1 cellular context compared by ENCODE assay signal in genomic region chr19:532578-533484, GRCh38.
A peak's percentile ranks its signal among the peaks of the same experiment; 100 is the strongest.
TF ChIP-seq lines count a peak whose summit lies in the region.

No MANE protein-coding gene starts in this region.

TF ChIP-seq in HepG2, 621 proteins besides CTCF, POLR2A, EP300 and RAD21 (continued from another document):
- 0 out of 2 replicates have a peak, but pooled peaks have one; percentile 5 for TF ChIP-seq ZNF609 (CRISPR knock-in tag; IDR thresholded peaks at IDR 0.05; ENCODE audit: borderline replicate concordance)
- TF ChIP-seq GATAD2A (CRISPR knock-in tag; IDR thresholded peaks at IDR 0.05) = 0 out of 2 replicates have a peak, but pooled peaks have one; percentile 44
- TF ChIP-seq ZFP1 (CRISPR knock-in tag; IDR thresholded peaks at IDR 0.05) = no peak
- TF ChIP-seq DBP (CRISPR knock-in tag; IDR thresholded peaks at IDR 0.05; ENCODE audit: not compliant biosample characterization) = no peak
- no peak for TF ChIP-seq SRF (IDR thresholded peaks at IDR 0.05; ENCODE audit: low read depth, low read length)
- peak; percentile 53; the same call in 1 of the 2 replicates for TF ChIP-seq IRF9 (CRISPR knock-in tag; IDR thresholded peaks at IDR 0.05; ENCODE audit: borderline replicate concordance)
- TF ChIP-seq ZNF383 (CRISPR knock-in tag; IDR thresholded peaks at IDR 0.05; ENCODE audit: borderline replicate concordance) = no peak
- TF ChIP-seq ZFX (CRISPR knock-in tag; IDR thresholded peaks at IDR 0.05; ENCODE audit: low read depth) = peak; percentile 84
- peak; percentile 38 for TF ChIP-seq RBM39 (IDR thresholded peaks at IDR 0.05; ENCODE audit: low read depth, low read length, poor library complexity, severe bottlenecking)
- TF ChIP-seq ZBTB43 (CRISPR knock-in tag; conservative IDR thresholded peaks at IDR 0.05) = 0 out of 2 replicates have a peak, but pooled peaks have one; percentile 26
- no peak for TF ChIP-seq PRPF4 (IDR thresholded peaks at IDR 0.05; ENCODE audit: low read depth, low read length, poor library complexity, severe bottlenecking)
